ENCODE assay signal across 1 cellular context in genomic region chr6:35295521-35296315, GRCh38.
TF ChIP-seq lines count a peak whose summit lies in the region.

No MANE protein-coding gene starts in this region.

TF ChIP-seq in HepG2, 621 proteins besides CTCF, POLR2A, EP300 and RAD21:
- TF ChIP-seq ZNF383 (CRISPR knock-in tag; IDR thresholded peaks at IDR 0.05; ENCODE audit: borderline replicate concordance): no peak
- TF ChIP-seq, protein P1, sequence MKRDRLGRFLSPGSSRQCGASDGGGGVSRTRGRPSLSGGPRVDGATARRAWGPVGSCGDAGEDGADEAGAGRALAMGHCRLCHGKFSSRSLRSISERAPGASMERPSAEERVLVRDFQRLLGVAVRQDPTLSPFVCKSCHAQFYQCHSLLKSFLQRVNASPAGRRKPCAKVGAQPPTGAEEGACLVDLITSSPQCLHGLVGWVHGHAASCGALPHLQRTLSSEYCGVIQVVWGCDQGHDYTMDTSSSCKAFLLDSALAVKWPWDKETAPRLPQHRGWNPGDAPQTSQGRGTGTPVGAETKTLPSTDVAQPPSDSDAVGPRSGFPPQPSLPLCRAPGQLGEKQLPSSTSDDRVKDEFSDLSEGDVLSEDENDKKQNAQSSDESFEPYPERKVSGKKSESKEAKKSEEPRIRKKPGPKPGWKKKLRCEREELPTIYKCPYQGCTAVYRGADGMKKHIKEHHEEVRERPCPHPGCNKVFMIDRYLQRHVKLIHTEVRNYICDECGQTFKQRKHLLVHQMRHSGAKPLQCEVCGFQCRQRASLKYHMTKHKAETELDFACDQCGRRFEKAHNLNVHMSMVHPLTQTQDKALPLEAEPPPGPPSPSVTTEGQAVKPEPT (CRISPR knock-in tag; IDR thresholded peaks at IDR 0.05; ENCODE audit: low read depth): no peak
- no peak for TF ChIP-seq SALL1 (CRISPR knock-in tag; IDR thresholded peaks at IDR 0.05)
- no peak for TF ChIP-seq ZNF790 (CRISPR knock-in tag; IDR thresholded peaks at IDR 0.05; ENCODE audit: borderline replicate concordance)
- TF ChIP-seq ONECUT2 (CRISPR knock-in tag; IDR thresholded peaks at IDR 0.05): no peak
- no peak for TF ChIP-seq ZSCAN29 (CRISPR knock-in tag; conservative IDR thresholded peaks at IDR 0.05)
- no peak for TF ChIP-seq MXI1 (IDR thresholded peaks at IDR 0.05; ENCODE audit: borderline replicate concordance, low read depth, low read length)
- no peak for TF ChIP-seq CBX1 (IDR thresholded peaks at IDR 0.05; ENCODE audit: low read depth)
